In the genomic region with DNA sequence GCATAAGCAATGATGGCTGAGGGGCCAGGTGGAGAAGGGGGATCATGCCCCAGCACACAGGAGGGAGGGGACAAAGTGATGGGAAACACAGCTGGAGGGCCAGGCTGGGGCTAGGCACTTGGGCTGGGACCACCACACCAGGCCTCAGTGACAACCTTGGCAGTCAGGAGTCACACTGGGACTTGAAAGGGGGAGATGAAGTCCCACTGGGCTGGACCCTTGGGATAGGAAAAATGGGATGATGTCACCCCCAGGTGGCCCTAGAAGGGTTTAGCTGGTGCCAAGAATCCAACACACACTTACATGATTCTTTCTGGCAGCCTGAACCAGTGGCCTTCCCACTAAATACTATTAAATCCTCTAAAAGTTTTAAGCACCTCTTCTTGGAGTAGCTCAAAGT, we compare ENCODE assay signal across 1 cellular context.
TF ChIP-seq lines count a peak whose summit lies in the region.

No MANE protein-coding gene starts in this region.

TF ChIP-seq in WTC11, 78 proteins besides CTCF, POLR2A, EP300 and RAD21 (continued from another document):
- TF ChIP-seq, protein P1, sequence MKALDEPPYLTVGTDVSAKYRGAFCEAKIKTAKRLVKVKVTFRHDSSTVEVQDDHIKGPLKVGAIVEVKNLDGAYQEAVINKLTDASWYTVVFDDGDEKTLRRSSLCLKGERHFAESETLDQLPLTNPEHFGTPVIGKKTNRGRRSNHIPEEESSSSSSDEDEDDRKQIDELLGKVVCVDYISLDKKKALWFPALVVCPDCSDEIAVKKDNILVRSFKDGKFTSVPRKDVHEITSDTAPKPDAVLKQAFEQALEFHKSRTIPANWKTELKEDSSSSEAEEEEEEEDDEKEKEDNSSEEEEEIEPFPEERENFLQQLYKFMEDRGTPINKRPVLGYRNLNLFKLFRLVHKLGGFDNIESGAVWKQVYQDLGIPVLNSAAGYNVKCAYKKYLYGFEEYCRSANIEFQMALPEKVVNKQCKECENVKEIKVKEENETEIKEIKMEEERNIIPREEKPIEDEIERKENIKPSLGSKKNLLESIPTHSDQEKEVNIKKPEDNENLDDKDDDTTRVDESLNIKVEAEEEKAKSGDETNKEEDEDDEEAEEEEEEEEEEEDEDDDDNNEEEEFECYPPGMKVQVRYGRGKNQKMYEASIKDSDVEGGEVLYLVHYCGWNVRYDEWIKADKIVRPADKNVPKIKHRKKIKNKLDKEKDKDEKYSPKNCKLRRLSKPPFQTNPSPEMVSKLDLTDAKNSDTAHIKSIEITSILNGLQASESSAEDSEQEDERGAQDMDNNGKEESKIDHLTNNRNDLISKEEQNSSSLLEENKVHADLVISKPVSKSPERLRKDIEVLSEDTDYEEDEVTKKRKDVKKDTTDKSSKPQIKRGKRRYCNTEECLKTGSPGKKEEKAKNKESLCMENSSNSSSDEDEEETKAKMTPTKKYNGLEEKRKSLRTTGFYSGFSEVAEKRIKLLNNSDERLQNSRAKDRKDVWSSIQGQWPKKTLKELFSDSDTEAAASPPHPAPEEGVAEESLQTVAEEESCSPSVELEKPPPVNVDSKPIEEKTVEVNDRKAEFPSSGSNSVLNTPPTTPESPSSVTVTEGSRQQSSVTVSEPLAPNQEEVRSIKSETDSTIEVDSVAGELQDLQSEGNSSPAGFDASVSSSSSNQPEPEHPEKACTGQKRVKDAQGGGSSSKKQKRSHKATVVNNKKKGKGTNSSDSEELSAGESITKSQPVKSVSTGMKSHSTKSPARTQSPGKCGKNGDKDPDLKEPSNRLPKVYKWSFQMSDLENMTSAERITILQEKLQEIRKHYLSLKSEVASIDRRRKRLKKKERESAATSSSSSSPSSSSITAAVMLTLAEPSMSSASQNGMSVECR (CRISPR knock-in tag; IDR thresholded peaks at IDR 0.05; ENCODE audit: borderline replicate concordance): no peak
- TF ChIP-seq NFATC4 (CRISPR knock-in tag; IDR thresholded peaks at IDR 0.05) (no peak), FOXK1 (CRISPR knock-in tag; IDR thresholded peaks at IDR 0.05) (no peak), NFYB (CRISPR knock-in tag; conservative IDR thresholded peaks at IDR 0.05; ENCODE audit: low read depth) (no peak), E2F5 (CRISPR knock-in tag; IDR thresholded peaks at IDR 0.05) (no peak), ZNF671 (CRISPR knock-in tag; IDR thresholded peaks at IDR 0.05) (no peak), ZNF317 (CRISPR knock-in tag; IDR thresholded peaks at IDR 0.05; ENCODE audit: borderline replicate concordance, low read depth) (no peak), SOX15 (CRISPR knock-in tag; IDR thresholded peaks at IDR 0.05) (no peak)
- TF ChIP-seq, protein P2, sequence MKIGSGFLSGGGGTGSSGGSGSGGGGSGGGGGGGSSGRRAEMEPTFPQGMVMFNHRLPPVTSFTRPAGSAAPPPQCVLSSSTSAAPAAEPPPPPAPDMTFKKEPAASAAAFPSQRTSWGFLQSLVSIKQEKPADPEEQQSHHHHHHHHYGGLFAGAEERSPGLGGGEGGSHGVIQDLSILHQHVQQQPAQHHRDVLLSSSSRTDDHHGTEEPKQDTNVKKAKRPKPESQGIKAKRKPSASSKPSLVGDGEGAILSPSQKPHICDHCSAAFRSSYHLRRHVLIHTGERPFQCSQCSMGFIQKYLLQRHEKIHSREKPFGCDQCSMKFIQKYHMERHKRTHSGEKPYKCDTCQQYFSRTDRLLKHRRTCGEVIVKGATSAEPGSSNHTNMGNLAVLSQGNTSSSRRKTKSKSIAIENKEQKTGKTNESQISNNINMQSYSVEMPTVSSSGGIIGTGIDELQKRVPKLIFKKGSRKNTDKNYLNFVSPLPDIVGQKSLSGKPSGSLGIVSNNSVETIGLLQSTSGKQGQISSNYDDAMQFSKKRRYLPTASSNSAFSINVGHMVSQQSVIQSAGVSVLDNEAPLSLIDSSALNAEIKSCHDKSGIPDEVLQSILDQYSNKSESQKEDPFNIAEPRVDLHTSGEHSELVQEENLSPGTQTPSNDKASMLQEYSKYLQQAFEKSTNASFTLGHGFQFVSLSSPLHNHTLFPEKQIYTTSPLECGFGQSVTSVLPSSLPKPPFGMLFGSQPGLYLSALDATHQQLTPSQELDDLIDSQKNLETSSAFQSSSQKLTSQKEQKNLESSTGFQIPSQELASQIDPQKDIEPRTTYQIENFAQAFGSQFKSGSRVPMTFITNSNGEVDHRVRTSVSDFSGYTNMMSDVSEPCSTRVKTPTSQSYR (CRISPR knock-in tag; IDR thresholded peaks at IDR 0.05): no peak
- TF ChIP-seq, protein P3, sequence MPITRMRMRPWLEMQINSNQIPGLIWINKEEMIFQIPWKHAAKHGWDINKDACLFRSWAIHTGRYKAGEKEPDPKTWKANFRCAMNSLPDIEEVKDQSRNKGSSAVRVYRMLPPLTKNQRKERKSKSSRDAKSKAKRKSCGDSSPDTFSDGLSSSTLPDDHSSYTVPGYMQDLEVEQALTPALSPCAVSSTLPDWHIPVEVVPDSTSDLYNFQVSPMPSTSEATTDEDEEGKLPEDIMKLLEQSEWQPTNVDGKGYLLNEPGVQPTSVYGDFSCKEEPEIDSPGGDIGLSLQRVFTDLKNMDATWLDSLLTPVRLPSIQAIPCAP (CRISPR knock-in tag; IDR thresholded peaks at IDR 0.05): no peak
